14 cellular contexts compared by ENCODE assay signal in genomic region chr2:10361220-10361588, GRCh38. TPM values are rescaled to one million over a fixed set of nuclear protein-coding genes. Genes with fewer than 3 reads are reported as not detected.
DNase-seq lines count a peak whose midpoint lies in the region; ATAC-seq and TF ChIP-seq lines count a peak whose summit lies in the region.
"Had no signal": no experiment of that assay in that cellular context is flagged by ENCODE, and none has a peak within 500 bp of the region (broad histone marks: within the 10 kb centered on the region; RNA-seq: fewer than 3 reads in every experiment).

No MANE protein-coding gene starts in this region.

- no peak for TF ChIP-seq POLR2A in prostate gland (IDR thresholded peaks at IDR 0.05)

- no peaks in the 10 kb centered on the region for H3K4me1 ChIP-seq in CD4-positive, CD25-positive, alpha-beta regulatory T cell (ENCODE audit: control insufficient read depth, insufficient read depth, low read length, poor library complexity, severe bottlenecking)
- no peaks in the 10 kb centered on the region for H3K4me1 ChIP-seq in prostate gland (replicated peaks)
- H3K4me1 ChIP-seq: ascending aorta had no signal

- no peaks in the 10 kb centered on the region for H3K9me3 ChIP-seq in CD4-positive, CD25-positive, alpha-beta regulatory T cell (ENCODE audit: control insufficient read depth in 2 of 2, low read length in 2 of 2)
- H3K9me3 ChIP-seq in prostate gland, result no peaks in the 10 kb centered on the region
- H3K9me3 ChIP-seq: ascending aorta had no signal

- peak overlapping the region in 2 of 3 donors; percentile 18 to 84 for H3K27ac Mint-ChIP-seq in CD4-positive, CD25-positive, alpha-beta regulatory T cell
- H3K27ac Mint-ChIP-seq: H9; stimulated activated naive B cell treated with anti-CD40 and anti-IgM and Interleukin-4, amounts not matched to agents 10 μg/mL and 1 μg/mL and 100 μg/mL, for 72 hours had no signal

- no peak overlapping the region for H3K4me3 ChIP-seq in CD4-positive, CD25-positive, alpha-beta regulatory T cell (ENCODE audit: low read depth, low read length)
- no peak overlapping the region for H3K4me3 ChIP-seq in prostate gland
- H3K4me3 ChIP-seq: ascending aorta had no signal

- ATAC-seq in CD4-positive, CD25-positive, alpha-beta regulatory T cell (ENCODE audit: low read depth in 2 of 2), result no peak
- ATAC-seq in omental fat pad (ENCODE audit: low FRiP score), result peak; percentile 15
- no peak for ATAC-seq in GM21423 (IDR thresholded peaks at IDR 0.05; ENCODE audit: unreplicated experiment)
- ATAC-seq: PC-3; stimulated activated naive B cell treated with anti-CD40 and anti-IgM and Interleukin-4, amounts not matched to agents 10 μg/mL and 1 μg/mL and 100 μg/mL, for 72 hours had no signal

- WGBS in prostate gland, result 34% methylated on average over 2 of the region's 2 CpGs

- no peaks in the 10 kb centered on the region for H3K9me3 Mint-ChIP-seq in CD4-positive, CD25-positive, alpha-beta regulatory T cell
- H3K9me3 Mint-ChIP-seq: H9; stimulated activated naive B cell treated with anti-CD40 and anti-IgM and Interleukin-4, amounts not matched to agents 10 μg/mL and 1 μg/mL and 100 μg/mL, for 72 hours had no signal

- H3K36me3 Mint-ChIP-seq in CD4-positive, CD25-positive, alpha-beta regulatory T cell, result peaks cover 9% of the 10 kb centered on the region

- no peaks in the 10 kb centered on the region for H3K27me3 Mint-ChIP-seq in CD4-positive, CD25-positive, alpha-beta regulatory T cell
- H3K27me3 Mint-ChIP-seq: stimulated activated naive B cell treated with anti-CD40 and anti-IgM and Interleukin-4, amounts not matched to agents 10 μg/mL and 1 μg/mL and 100 μg/mL, for 72 hours had no signal

- no peaks in the 10 kb centered on the region for H3K27me3 ChIP-seq in CD4-positive, CD25-positive, alpha-beta regulatory T cell (ENCODE audit: control insufficient read depth, insufficient read depth, low read length)
- no peaks in the 10 kb centered on the region for H3K27me3 ChIP-seq in prostate gland (replicated peaks; ENCODE audit: insufficient read depth)
- H3K27me3 ChIP-seq: ascending aorta had no signal

- H3K27ac ChIP-seq in CD4-positive, CD25-positive, alpha-beta regulatory T cell (ENCODE audit: insufficient read depth, low read length, poor library complexity, severe bottlenecking), result no peak overlapping the region
- H3K27ac ChIP-seq in prostate gland, result no peak overlapping the region
- H3K27ac ChIP-seq: ascending aorta, C4-2B had no signal

- H3K4me3 Mint-ChIP-seq in CD4-positive, CD25-positive, alpha-beta regulatory T cell, result no peak overlapping the region
- H3K4me3 Mint-ChIP-seq: H9; stimulated activated naive B cell treated with anti-CD40 and anti-IgM and Interleukin-4, amounts not matched to agents 10 μg/mL and 1 μg/mL and 100 μg/mL, for 72 hours had no signal

- no peaks in the 10 kb centered on the region for H3K36me3 ChIP-seq in CD4-positive, CD25-positive, alpha-beta regulatory T cell (ENCODE audit: control insufficient read depth, insufficient read depth, low read length)
- no peaks in the 10 kb centered on the region for H3K36me3 ChIP-seq in prostate gland
- H3K36me3 ChIP-seq: ascending aorta had no signal

- intact Hi-C loops in prostate gland (cut with DNase I), result no loop called here

- in situ Hi-C loops in GM13977 (cut with MboI; ENCODE audit: low pct_unique_long_range_greater_than_20kb, low sequenced_read_pairs, unreplicated experiment), result no loop called here

- no peak for TF ChIP-seq CTCF in omental fat pad (IDR thresholded peaks at IDR 0.05)
- no peak for TF ChIP-seq CTCF in GM13977 (IDR thresholded peaks at IDR 0.05; ENCODE audit: extremely low read depth, insufficient read depth, missing control alignments)
- no peak for TF ChIP-seq CTCF in prostate gland (IDR thresholded peaks at IDR 0.05)

- DNase-seq in CD4-positive, CD25-positive, alpha-beta regulatory T cell, result no peak
- DNase-seq in M059J (ENCODE audit: low read depth) (peak; percentile 12), dermis blood vessel endothelial cell (peak; percentile 34), omental fat pad (ENCODE audit: low spot score) (no peak), GM13977 (ENCODE audit: low spot score) (no peak), prostate gland (ENCODE audit: low spot score) (no peak)
- DNase-seq: activated CD4-positive, CD25-positive, alpha-beta regulatory T cell treated with anti-CD3 and anti-CD28 coated beads, Interleukin-2, amount 50 U/mL, for 72 hours; H9; PC-3; stimulated activated CD4-positive, alpha-beta T cell treated with anti-CD3 and anti-CD28 coated beads, Interleukin-4, amount 100 ng/mL, for 24 hours; stimulated activated naive B cell treated with anti-CD40 and anti-IgM and Interleukin-4, amounts not matched to agents 10 μg/mL and 1 μg/mL and 100 μg/mL, for 72 hours had no signal

- H3K4me1 Mint-ChIP-seq in CD4-positive, CD25-positive, alpha-beta regulatory T cell, result peaks cover 0 to 44% (median 12%) of the 10 kb centered on the region in 4 donors

RNA-seq across cellular contexts. Expression of gene HPCAL1, which starts 58.5 kb away (rescaled TPM):
- total RNA-seq in CD4-positive, CD25-positive, alpha-beta regulatory T cell, result 33.8 TPM
- polyA plus RNA-seq in CD4-positive, CD25-positive, alpha-beta regulatory T cell, result 10 to 100 TPM; 80.6 to 95.6 (median 87.7) TPM
- total RNA-seq in M059J (2014; rRNA removed; shearing (Covaris generic)), result 250 and 267 TPM in 2 replicates
- 72.2 and 72.4 TPM in 2 replicates for total RNA-seq in dermis blood vessel endothelial cell
- 10 to 100 TPM; 51.8 to 75.8 (median 67.8) TPM for total RNA-seq in omental fat pad
- total RNA-seq in prostate gland, result 100 to 1,000 TPM in 1 of 2 donors, 10 to 100 TPM in 1; 22.5 to 203 TPM

Comparison
In these comparisons a context has a peak if more than half of its experiments do, and no peak if none do; other contexts are left out.
1. DNase-seq: peak in M059J (single experiment) and dermis blood vessel endothelial cell (single experiment); none in CD4-positive, CD25-positive, alpha-beta regulatory T cell (0 of 3), omental fat pad (single experiment), GM13977 (single experiment) and prostate gland (single experiment).